Comparison of ENCODE assay signal across 10 cellular contexts in genomic region chr11:35579557-35580396, GRCh38.
DNase-seq lines count a peak whose midpoint lies in the region; TF ChIP-seq lines count a peak whose summit lies in the region.
"Had no signal": no experiment of that assay in that cellular context is flagged by ENCODE, and none has a peak within 500 bp of the region (broad histone marks: within the 10 kb centered on the region; RNA-seq: fewer than 3 reads in every experiment).

No MANE protein-coding gene starts in this region.

- DNase-seq in EH (ENCODE audit: low read depth), result peak; percentile 97
- DNase-seq in NCI-H226, result peak; percentile 68
- DNase-seq in cardiac fibroblast (ENCODE audit: low read depth in 2 of 2), result peak; percentile 89 to 96
- DNase-seq in nephron progenitor cell, result no peak
- DNase-seq in effector memory CD4-positive, alpha-beta T cell, result no peak
- DNase-seq in NCI-H1092 (lab: John Stamatoyannopoulos, UW), result no peak
- DNase-seq in retina, result no peak
- DNase-seq in activated CD4-positive, CD25-positive, alpha-beta regulatory T cell treated with anti-CD3 and anti-CD28 coated beads, Interleukin-2, amount 50 U/mL, for 72 hours, result no peak
- DNase-seq: activated naive CD4-positive, alpha-beta T cell treated with anti-CD3 and anti-CD28 coated beads for 36 hours; stimulated activated CD4-positive, alpha-beta T cell treated with anti-CD3 and anti-CD28 coated beads, Interleukin-4, amount 100 ng/mL, for 4 hours had no signal

- TF ChIP-seq CTCF in cardiac fibroblast (IDR thresholded peaks at IDR 0.05; ENCODE audit: low read depth, low read length), result no peak
- no peak for TF ChIP-seq CTCF in nephron progenitor cell (IDR thresholded peaks at IDR 0.05)

- H3K4me1 Mint-ChIP-seq in nephron progenitor cell, result peaks cover 4% of the 10 kb centered on the region

- H3K4me3 ChIP-seq in cardiac fibroblast (replicated peaks in 1 of 2; ENCODE audit: low read depth in 2 of 2, low read length in 2 of 2), result no peak overlapping the region
- no peak overlapping the region for H3K4me3 ChIP-seq in effector memory CD4-positive, alpha-beta T cell (ENCODE audit: insufficient read depth, low read depth, low read length, poor library complexity, severe bottlenecking)

- H3K4me1 ChIP-seq in effector memory CD4-positive, alpha-beta T cell (ENCODE audit: control insufficient read depth, insufficient read depth, low read length, poor library complexity, severe bottlenecking), result no peaks in the 10 kb centered on the region

- H3K9me3 ChIP-seq in effector memory CD4-positive, alpha-beta T cell (ENCODE audit: control insufficient read depth, low read length), result no peaks in the 10 kb centered on the region

- H3K27me3 ChIP-seq in effector memory CD4-positive, alpha-beta T cell (replicated peaks; ENCODE audit: control insufficient read depth, insufficient read depth, low read length, poor library complexity, severe bottlenecking), result peaks cover 3% of the 10 kb centered on the region

- H3K4me3 Mint-ChIP-seq in nephron progenitor cell, result no peak overlapping the region
- H3K4me3 Mint-ChIP-seq: activated naive CD4-positive, alpha-beta T cell treated with anti-CD3 and anti-CD28 coated beads for 36 hours had no signal

- H3K27me3 Mint-ChIP-seq in nephron progenitor cell (ENCODE audit: low read depth, poor library complexity), result peaks cover 9% of the 10 kb centered on the region

- peaks cover 13% of the 10 kb centered on the region for H3K9me3 Mint-ChIP-seq in nephron progenitor cell
- H3K9me3 Mint-ChIP-seq: activated naive CD4-positive, alpha-beta T cell treated with anti-CD3 and anti-CD28 coated beads for 36 hours had no signal

- H3K27ac ChIP-seq in effector memory CD4-positive, alpha-beta T cell (ENCODE audit: insufficient read depth, low read length, poor library complexity, severe bottlenecking), result no peak overlapping the region

- peak overlapping the region; percentile 68 for H3K27ac Mint-ChIP-seq in nephron progenitor cell
- H3K27ac Mint-ChIP-seq: activated naive CD4-positive, alpha-beta T cell treated with anti-CD3 and anti-CD28 coated beads for 36 hours had no signal

- H3K36me3 ChIP-seq in effector memory CD4-positive, alpha-beta T cell (ENCODE audit: control insufficient read depth, insufficient read depth, low read length), result no peaks in the 10 kb centered on the region

- H3K36me3 Mint-ChIP-seq in nephron progenitor cell (ENCODE audit: low read depth), result peaks cover 8% of the 10 kb centered on the region

Comparison
In these comparisons a context has a peak if more than half of its experiments do, and no peak if none do; other contexts are left out.
1. DNase-seq: peak in EH (single experiment), NCI-H226 (single experiment) and cardiac fibroblast (2 of 2); none in nephron progenitor cell (single experiment), effector memory CD4-positive, alpha-beta T cell (0 of 3), NCI-H1092 (single experiment), retina (single experiment) and activated CD4-positive, CD25-positive, alpha-beta regulatory T cell treated with anti-CD3 and anti-CD28 coated beads, Interleukin-2, amount 50 U/mL, for 72 hours (single experiment).